ENCODE assay signal across 22 cellular contexts in genomic region chr13:33626407-33626806, GRCh38.
"Had no signal": no experiment of that assay in that cellular context is flagged by ENCODE, and none has a peak within 500 bp of the region (broad histone marks: within the 10 kb centered on the region; RNA-seq: fewer than 3 reads in every experiment).

No MANE protein-coding gene starts in this region.

- DNase-seq: colonic mucosa; cortex of kidney; dermis blood vessel endothelial cell; dorsolateral prefrontal cortex; effector CD4-positive, alpha-beta T cell; effector CD8-positive, alpha-beta T cell; effector memory CD4-positive, alpha-beta T cell; effector memory CD8-positive, alpha-beta T cell; endodermal cell; erythroblast; esophagus squamous epithelium; foreskin fibroblast; foreskin keratinocyte; foreskin melanocyte; gastrocnemius medialis; glutamatergic neuron; head of caudate nucleus; heart left ventricle; heart right ventricle had no signal

- H3K27me3 ChIP-seq: colonic mucosa, dorsolateral prefrontal cortex, esophagus squamous epithelium, foreskin keratinocyte, gastrocnemius medialis, gastroesophageal sphincter, heart left ventricle, heart right ventricle had no signal

- H3K9me3 ChIP-seq: colonic mucosa, esophagus squamous epithelium, gastrocnemius medialis, gastroesophageal sphincter, heart left ventricle, heart right ventricle had no signal

- H3K4me1 ChIP-seq: colonic mucosa, esophagus squamous epithelium, foreskin keratinocyte, gastrocnemius medialis, gastroesophageal sphincter had no signal

- H3K36me3 ChIP-seq: colonic mucosa, esophagus squamous epithelium, gastrocnemius medialis, gastroesophageal sphincter, heart left ventricle, heart right ventricle had no signal

- H3K27ac ChIP-seq: colonic mucosa, coronary artery, epithelial cell of prostate, esophagus squamous epithelium, foreskin keratinocyte, gastrocnemius medialis, gastroesophageal sphincter, heart left ventricle, heart right ventricle had no signal

- H3K4me3 ChIP-seq: colonic mucosa, coronary artery, dorsolateral prefrontal cortex, esophagus squamous epithelium, gastrocnemius medialis, gastroesophageal sphincter, heart left ventricle, heart right ventricle had no signal
